ENCODE assay signal across 8 cellular contexts in genomic region chr7:117872565-117873055, GRCh38. TPM values are rescaled to one million over a fixed set of nuclear protein-coding genes. Genes with fewer than 3 reads are reported as not detected.
DNase-seq lines count a peak whose midpoint lies in the region; ATAC-seq, FAIRE-seq and TF ChIP-seq lines count a peak whose summit lies in the region.

No MANE protein-coding gene starts in this region.

- H3K4me3 ChIP-seq in BJ (ENCODE audit: low read depth, low read length) = peak overlapping the region; percentile 39
- peak overlapping the region; percentile 53 for H3K4me3 ChIP-seq in bronchial epithelial cell (ENCODE audit: low read depth, low read length)
- peak overlapping the region; percentile 62 to 77 for H3K4me3 ChIP-seq in kidney (ENCODE audit: low read length in 2 of 2)
- H3K4me3 ChIP-seq in spleen = peak overlapping the region; percentile 44 to 80 (median 64)

- peaks cover 0 to 6% of the 10 kb centered on the region in 2 donors for H3K4me1 ChIP-seq in kidney (ENCODE audit: control insufficient read depth in 1 of 2, insufficient read depth in 1 of 2, low read depth in 1 of 2, low read length in 2 of 2)
- H3K4me1 ChIP-seq in spleen = peaks cover 0 to 30% (median 14%) of the 10 kb centered on the region in 6 donors

- 1 to 7% (median 6%) methylated on average over 16 to 27 of the region's 27 CpGs for WGBS in spleen, 5 donors

- peak overlapping the region in 1 of 2 donors; percentile 9 for H3K27ac ChIP-seq in kidney (ENCODE audit: low read depth in 2 of 2, low read length in 2 of 2)
- peak overlapping the region in 7 of 8 donors; percentile 65 to 83 (median 73) for H3K27ac ChIP-seq in spleen

- TF ChIP-seq CTCF in BJ (IDR thresholded peaks at IDR 0.05; ENCODE audit: insufficient read depth, low read depth, low read length) (no peak), bronchial epithelial cell (IDR thresholded peaks at IDR 0.05; ENCODE audit: insufficient read depth, low read length, severe bottlenecking) (no peak), kidney (IDR thresholded peaks at IDR 0.05; ENCODE audit: borderline replicate concordance, extremely low read depth, insufficient read depth) (no peak), spleen (IDR thresholded peaks at IDR 0.05 in 8 of 11, conservative IDR thresholded peaks at IDR 0.05 in 3 of 11) (no peak)

- FAIRE-seq in bronchial epithelial cell (lab: Jason Lieb, UNC) (no peak), kidney (lab: Jason Lieb, UNC) (no peak)

- intact Hi-C loops in kidney (cut with DNase I) (no loop called here), spleen (cut with DNase I; ENCODE audit: low total_unique reads) (loop anchor here (2.0 kb wide), 1 partner anchor 122 kb away; no protein-coding TSS in a partner anchor)

- ATAC-seq in HG02870 (IDR thresholded peaks at IDR 0.05; ENCODE audit: unreplicated experiment) = no peak

- CTCF ChIA-PET in BJ (lab: Yijun Ruan, JAX) = no interaction called here

- peaks cover 23% of the 10 kb centered on the region for H3K27me3 ChIP-seq in BJ (ENCODE audit: control insufficient read depth, insufficient read depth, low read length)
- no peaks in the 10 kb centered on the region for H3K27me3 ChIP-seq in bronchial epithelial cell (ENCODE audit: control insufficient read depth, insufficient read depth, low read length)
- H3K27me3 ChIP-seq in spleen (replicated peaks in 1 of 7) = peaks cover 0 to 73% (median 18%) of the 10 kb centered on the region in 7 donors

- no peak for DNase-seq in BJ (ENCODE audit: low read depth)
- peak; percentile 59 for DNase-seq in HuH-7 (ENCODE audit: low spot score)
- DNase-seq in bronchial epithelial cell (ENCODE audit: low read depth) = no peak
- DNase-seq in kidney = peak; percentile 81
- DNase-seq in spleen = no peak
- DNase-seq in SIG-M5 (lab: John Stamatoyannopoulos, UW) = no peak
- no peak for DNase-seq in GF-D8 (lab: John Stamatoyannopoulos, UW)

- POLR2A ChIA-PET in BJ (lab: Charles Lee) = no interaction called here

- H3K9me3 ChIP-seq in kidney (ENCODE audit: control insufficient read depth in 1 of 2, low read length in 2 of 2) = no peaks in the 10 kb centered on the region
- no peaks in the 10 kb centered on the region for H3K9me3 ChIP-seq in spleen

- peak overlapping the region; percentile 33 to 72 for H3K9ac ChIP-seq in kidney (ENCODE audit: low read length in 2 of 2)

- TF ChIP-seq POLR2A in spleen (IDR thresholded peaks at IDR 0.05) = no peak

- H3K36me3 ChIP-seq in BJ (ENCODE audit: control insufficient read depth, insufficient read depth, low read length) (no peaks in the 10 kb centered on the region), bronchial epithelial cell (ENCODE audit: control insufficient read depth, insufficient read depth, low read length) (no peaks in the 10 kb centered on the region), kidney (ENCODE audit: control insufficient read depth in 1 of 2, insufficient read depth in 2 of 2, low read length in 2 of 2) (no peaks in the 10 kb centered on the region), spleen (no peaks in the 10 kb centered on the region)

RNA-seq across cellular contexts. Expression of gene CTTNBP2, which starts 0.6 kb away (rescaled TPM):
- polyA plus RNA-seq in BJ (2011; rRNA removed) (0.34 and 0.37 TPM in 2 replicates), kidney (ENCODE audit: insufficient read depth, low read depth, low replicate concordance) (3.8 TPM), spleen (1 to 10 TPM in 2 of 3 donors, under 1 TPM in 1; 0.68 to 1.5 (median 1.4) TPM)
- 0.41 and 0.76 TPM in 2 replicates for polyA minus RNA-seq in BJ (2011; rRNA and poly(A)+ RNA removed)
- total RNA-seq in bronchial epithelial cell (0.26 and 0.38 TPM in 2 replicates), kidney (41.1 TPM), spleen (10 to 100 TPM in 2 of 7 donors, 1 to 10 TPM in 5; 5.3 to 15.1 (median 9.0) TPM)

Comparison
In these comparisons a context has a peak if more than half of its experiments do, and no peak if none do; other contexts are left out.
1. DNase-seq: peak in HuH-7 (single experiment) and kidney (single experiment); none in BJ (single experiment), bronchial epithelial cell (single experiment), spleen (single experiment), SIG-M5 (single experiment) and GF-D8 (single experiment).
2. Peak in every context shown above with its lines, with median percentiles within 50 percentile points of each other: H3K4me3 ChIP-seq.